ENCODE assay signal across 30 cellular contexts in the genomic region with DNA sequence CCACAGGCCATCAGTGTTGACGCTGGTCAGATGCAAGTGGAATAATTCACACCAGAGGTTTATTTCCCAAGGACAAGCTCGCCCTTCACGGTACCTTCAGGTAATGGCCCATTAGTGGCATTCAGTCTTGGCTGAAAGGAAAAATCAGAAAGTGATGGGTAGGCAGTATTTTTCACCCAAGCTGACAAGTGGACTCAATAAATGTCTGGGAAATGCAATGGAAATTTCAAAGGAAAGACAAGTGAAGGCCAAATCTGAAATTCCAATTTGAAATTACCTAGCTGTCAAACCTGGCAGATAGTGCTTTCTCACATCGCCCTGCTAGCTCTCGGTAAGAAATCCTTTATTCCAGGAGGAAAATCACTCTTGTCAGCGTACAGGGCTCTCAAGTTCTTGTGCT.
"Had no signal": no experiment of that assay in that cellular context is flagged by ENCODE, and none has a peak within 500 bp of the region (broad histone marks: within the 10 kb centered on the region; RNA-seq: fewer than 3 reads in every experiment).

No MANE protein-coding gene starts in this region.

- H3K4me3 Mint-ChIP-seq: activated B cell treated with CpG ODN at 0.5 μM for 24 hours; activated CD8-positive, alpha-beta T cell treated with anti-CD3 and anti-CD28 coated beads for 36 hours; activated naive CD4-positive, alpha-beta T cell treated with anti-CD3 and anti-CD28 coated beads, Interleukin-2, amount 10 ng/mL, durations not matched to agents 7 days and 5 days; activated naive CD8-positive, alpha-beta T cell treated with anti-CD3 and anti-CD28 coated beads, Interleukin-2, amount 10 ng/mL, durations not matched to agents 7 days and 5 days; activated T-helper 1 cell treated with anti-CD3 and anti-CD28 coated beads, Interleukin-12 subunit alpha, Interleukin-12 subunit beta, Interleukin-2, Interleukin-4 antibody, amounts not matched to agents 30 ng/mL and 10 ng/mL and 1 ng/mL, durations not matched to agents 14 hours and 24 hours and 36 hours; central memory CD8-positive, alpha-beta T cell; effector memory CD8-positive, alpha-beta T cell; T-helper 17 cell; T-helper 2 cell treated with Interferon-gamma antibody and Interleukin-4, amounts not matched to agents 5 μg/mL and 100 μg/mL, for 36 hours had no signal

- H3K9me3 ChIP-seq: ascending aorta, esophagus squamous epithelium had no signal

- H3K36me3 ChIP-seq: ascending aorta, brain microvascular endothelial cell, esophagus squamous epithelium, WERI-Rb-1 had no signal

- H3K27ac ChIP-seq: ascending aorta, brain microvascular endothelial cell, epithelial cell of prostate, esophagus squamous epithelium, WERI-Rb-1 had no signal

- H3K27me3 Mint-ChIP-seq: activated B cell treated with CpG ODN at 0.5 μM for 24 hours; activated CD8-positive, alpha-beta T cell treated with anti-CD3 and anti-CD28 coated beads for 36 hours; activated naive CD4-positive, alpha-beta T cell treated with anti-CD3 and anti-CD28 coated beads, Interleukin-2, amount 10 ng/mL, durations not matched to agents 7 days and 5 days; activated naive CD8-positive, alpha-beta T cell treated with anti-CD3 and anti-CD28 coated beads, Interleukin-2, amount 10 ng/mL, durations not matched to agents 7 days and 5 days; central memory CD8-positive, alpha-beta T cell; effector memory CD8-positive, alpha-beta T cell; T-helper 17 cell had no signal

- H3K36me3 Mint-ChIP-seq: activated naive CD4-positive, alpha-beta T cell treated with anti-CD3 and anti-CD28 coated beads, Interleukin-2, amount 10 ng/mL, durations not matched to agents 7 days and 5 days; activated naive CD4-positive, alpha-beta T cell treated with anti-CD3 and anti-CD28 coated beads, Interleukin-2, amount 50 U/mL, for 72 hours; activated naive CD8-positive, alpha-beta T cell treated with anti-CD3 and anti-CD28 coated beads, Interleukin-2, amount 10 ng/mL, durations not matched to agents 7 days and 5 days had no signal

- H3K4me1 Mint-ChIP-seq: activated B cell treated with CpG ODN at 0.5 μM for 24 hours; activated naive CD4-positive, alpha-beta T cell treated with anti-CD3 and anti-CD28 coated beads, Interleukin-2, amount 10 ng/mL, durations not matched to agents 7 days and 5 days; activated naive CD8-positive, alpha-beta T cell treated with anti-CD3 and anti-CD28 coated beads, Interleukin-2, amount 10 ng/mL, durations not matched to agents 7 days and 5 days; central memory CD8-positive, alpha-beta T cell; T-helper 17 cell had no signal

- H3K27me3 ChIP-seq: ascending aorta, brain microvascular endothelial cell, esophagus squamous epithelium had no signal

- H3K4me3 ChIP-seq: ascending aorta, esophagus squamous epithelium had no signal

- ATAC-seq: activated CD4-positive, CD25-positive, alpha-beta regulatory T cell treated with anti-CD3 and anti-CD28 coated beads, Interleukin-2, amount 50 U/mL, for 24 hours; activated CD8-positive, alpha-beta T cell treated with anti-CD3 and anti-CD28 coated beads for 36 hours; activated naive CD4-positive, alpha-beta T cell treated with anti-CD3 and anti-CD28 coated beads, Interleukin-2, amount 50 U/mL, for 72 hours; effector memory CD8-positive, alpha-beta T cell; T-helper 17 cell had no signal

- DNase-seq: activated B cell treated with CpG ODN at 0.5 μM for 24 hours; activated CD4-positive, alpha-beta T cell treated with anti-CD3 and anti-CD28 coated beads for 48 hours; activated CD4-positive, alpha-beta T cell treated with anti-CD3 and anti-CD28 coated beads, Interleukin-2, amount 50 U/mL, for 1 hour; activated CD4-positive, alpha-beta T cell treated with anti-CD3 and anti-CD28 coated beads, Interleukin-2, amount 50 U/mL, for 48 hours; activated CD8-positive, alpha-beta memory T cell treated with anti-CD3 and anti-CD28 coated beads for 24 hours; activated CD8-positive, alpha-beta T cell treated with anti-CD3 and anti-CD28 coated beads for 36 hours; activated effector memory CD4-positive, alpha-beta T cell treated with anti-CD3 and anti-CD28 coated beads, Interleukin-2, amount 50 U/mL, for 16 hours; activated naive CD4-positive, alpha-beta T cell; activated naive CD4-positive, alpha-beta T cell treated with anti-CD3 and anti-CD28 coated beads, Interleukin-2, amount 10 ng/mL, durations not matched to agents 7 days and 5 days; activated naive CD8-positive, alpha-beta T cell treated with anti-CD3 and anti-CD28 coated beads, Interleukin-2, amount 10 ng/mL, durations not matched to agents 7 days and 5 days; activated T-cell treated with anti-CD3 and anti-CD28 coated beads, Interleukin-2, amount 50 U/mL, for 48 hours; cortex of kidney; dermis blood vessel endothelial cell; effector CD4-positive, alpha-beta T cell; effector memory CD8-positive, alpha-beta T cell; esophagus squamous epithelium; foreskin melanocyte; T-helper 1 cell; T-helper 17 cell; T1000; WERI-Rb-1 had no signal

- H3K4me1 ChIP-seq: ascending aorta, esophagus squamous epithelium had no signal

- H3K27ac Mint-ChIP-seq: activated B cell treated with CpG ODN at 0.5 μM for 24 hours; activated CD8-positive, alpha-beta T cell treated with anti-CD3 and anti-CD28 coated beads for 36 hours; activated naive CD4-positive, alpha-beta T cell treated with anti-CD3 and anti-CD28 coated beads, Interleukin-2, amount 10 ng/mL, durations not matched to agents 7 days and 5 days; activated naive CD4-positive, alpha-beta T cell treated with anti-CD3 and anti-CD28 coated beads, Interleukin-2, amount 50 U/mL, for 72 hours; activated naive CD8-positive, alpha-beta T cell treated with anti-CD3 and anti-CD28 coated beads, Interleukin-2, amount 10 ng/mL, durations not matched to agents 7 days and 5 days; activated T-helper 1 cell treated with anti-CD3 and anti-CD28 coated beads, Interleukin-12 subunit alpha, Interleukin-12 subunit beta, Interleukin-2, Interleukin-4 antibody, amounts not matched to agents 30 ng/mL and 10 ng/mL and 1 ng/mL, durations not matched to agents 14 hours and 24 hours and 36 hours; activated T-helper 2 cell treated with anti-CD3 and anti-CD28 coated beads, Interferon-gamma antibody, Interleukin-2, Interleukin-4, amounts not matched to agents 10 μg/mL and 5 μg/mL and 100 μg/mL, durations not matched to agents 14 hours and 24 hours and 36 hours; effector memory CD8-positive, alpha-beta T cell; T-helper 17 cell; T-helper 2 cell treated with Interferon-gamma antibody and Interleukin-4, amounts not matched to agents 5 μg/mL and 100 μg/mL, for 36 hours had no signal

- H3K9me3 Mint-ChIP-seq: activated CD8-positive, alpha-beta T cell treated with anti-CD3 and anti-CD28 coated beads for 36 hours had no signal
